In genomic region chr7:159123294-159123693, GRCh38 we compare ENCODE assay signal across 4 cellular contexts. TPM values are rescaled to one million over a fixed set of nuclear protein-coding genes. Genes with fewer than 3 reads are reported as not detected.
"Had no signal": no experiment of that assay in that cellular context is flagged by ENCODE, and none has a peak within 500 bp of the region (broad histone marks: within the 10 kb centered on the region; RNA-seq: fewer than 3 reads in every experiment).

No MANE protein-coding gene starts in this region.

RNA-seq across cellular contexts. Expression of gene VIPR2, which starts 21.4 kb away (rescaled TPM):
- total RNA-seq: activated B cell treated with CpG ODN at 0.5 μM for 24 hours; activated CD4-positive, alpha-beta T cell treated with anti-CD3 and anti-CD28 coated beads, Interleukin-2, amount 10 ng/mL, durations not matched to agents 7 days and 5 days; activated CD8-positive, alpha-beta T cell treated with anti-CD3 and anti-CD28 coated beads, Interleukin-2, amount 10 ng/mL, durations not matched to agents 7 days and 5 days; T-helper 17 cell had no signal
